Comparison of ENCODE assay signal across 8 cellular contexts in the genomic region with DNA sequence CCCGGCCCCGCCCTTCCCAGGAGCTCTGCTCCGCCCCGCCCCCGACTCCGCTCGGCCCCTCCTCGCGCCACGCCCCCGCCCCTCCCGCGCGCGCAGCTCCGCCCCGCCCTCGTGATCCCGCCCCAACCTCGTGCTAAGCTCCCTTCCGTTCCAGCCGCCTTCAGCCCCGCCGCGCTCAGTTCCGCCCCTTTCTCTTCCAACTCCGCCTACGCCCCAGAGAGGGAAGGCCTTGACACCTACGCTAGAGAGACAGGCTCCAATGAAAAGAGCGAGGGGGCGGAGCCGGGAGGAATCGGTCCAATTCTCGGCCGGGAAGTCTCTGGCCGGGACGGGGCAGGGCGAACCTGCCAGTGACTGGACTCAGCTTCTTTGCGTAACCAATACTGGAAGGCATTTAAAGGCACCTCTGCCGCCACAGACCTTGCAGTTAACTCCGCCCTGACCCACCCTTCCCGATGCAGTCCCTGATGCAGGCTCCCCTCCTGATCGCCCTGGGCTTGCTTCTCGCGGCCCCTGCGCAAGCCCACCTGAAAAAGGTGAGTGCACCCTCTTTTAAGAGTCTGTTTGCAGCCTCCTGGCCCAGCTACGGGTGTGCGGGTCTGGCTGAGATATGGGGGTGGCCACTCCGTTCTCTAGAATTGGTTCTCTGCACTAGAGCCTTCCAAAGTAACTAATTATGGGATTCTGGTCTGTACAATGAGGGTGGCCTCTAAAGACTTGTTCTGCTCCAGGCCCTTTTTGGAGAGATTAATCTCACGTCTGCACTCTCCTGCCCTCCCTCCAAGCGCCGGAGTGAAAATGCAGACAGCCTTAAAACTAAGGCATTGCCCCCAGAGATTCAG. TPM values are rescaled to one million over a fixed set of nuclear protein-coding genes. Genes with fewer than 3 reads are reported as not detected.
DNase-seq lines count a peak whose midpoint lies in the region; ATAC-seq and TF ChIP-seq lines count a peak whose summit lies in the region.

A gene (plus strand): TSS at position 424 of the 842 bp plus-strand sequence. CDS start 32 bp downstream, at position 456.

- H3K27me3 ChIP-seq in BLaER1 (no peaks in the 10 kb centered on the region), layer of hippocampus (ENCODE audit: control insufficient read depth, insufficient read depth, low read length) (no peaks in the 10 kb centered on the region)

- peak within 1 kb of the TSS; percentile 80 for H3K4me3 ChIP-seq in BLaER1
- H3K4me3 ChIP-seq in coronary artery: peak within 1 kb of the TSS; percentile 85

- TF ChIP-seq CTCF in coronary artery (IDR thresholded peaks at IDR 0.05): no peak

- peak within 1 kb of the TSS; percentile 90 for H3K4me3 Mint-ChIP-seq in activated CD4-positive, alpha-beta T cell treated with anti-CD3 and anti-CD28 coated beads, Interleukin-2, amount 10 ng/mL, durations not matched to agents 7 days and 5 days

- H3K4me1 Mint-ChIP-seq in activated CD4-positive, alpha-beta T cell treated with anti-CD3 and anti-CD28 coated beads, Interleukin-2, amount 10 ng/mL, durations not matched to agents 7 days and 5 days: peaks cover 37% of the 10 kb centered on the region

- CTCF ChIA-PET in activated CD4-positive, alpha-beta T cell treated with anti-CD3 and anti-CD28 coated beads, Interleukin-2, amount 10 ng/mL, durations not matched to agents 7 days and 5 days (lab: Charles Lee): interaction anchor here (0.7 to 2.5 kb wide), 11 partner anchors 11 to 1734 kb away, joined by 3 to 13 read pairs (median 5); no protein-coding TSS in a partner anchor

- peak within 1 kb of the TSS; percentile 97 for H3K4me2 ChIP-seq in BLaER1

- POLR2A ChIA-PET in activated CD4-positive, alpha-beta T cell treated with anti-CD3 and anti-CD28 coated beads, Interleukin-2, amount 10 ng/mL, durations not matched to agents 7 days and 5 days (lab: Charles Lee): interaction anchor here (0.6 to 1.1 kb wide), 4 partner anchors 29 to 1246 kb away, joined by 3 to 9 read pairs (median 6); a partner anchor contains a TSS

- peaks cover 3% of the 10 kb centered on the region for H3K9me3 Mint-ChIP-seq in activated CD4-positive, alpha-beta T cell treated with anti-CD3 and anti-CD28 coated beads, Interleukin-2, amount 10 ng/mL, durations not matched to agents 7 days and 5 days

- peaks cover 66% of the 10 kb centered on the region for H3K4me1 ChIP-seq in BLaER1

- peak within 1 kb of the TSS; percentile 84 for H3K9ac ChIP-seq in BLaER1

- H3K27ac Mint-ChIP-seq in activated CD4-positive, alpha-beta T cell treated with anti-CD3 and anti-CD28 coated beads, Interleukin-2, amount 10 ng/mL, durations not matched to agents 7 days and 5 days: peak within 1 kb of the TSS; percentile 91

- DNase-seq in NCI-H69 (lab: John Stamatoyannopoulos, UW): peak; percentile 86
- DNase-seq in activated CD4-positive, alpha-beta T cell treated with anti-CD3 and anti-CD28 coated beads, Interleukin-2, amount 10 ng/mL, durations not matched to agents 7 days and 5 days: peak; percentile 99
- peak; percentile 100 for DNase-seq in coronary artery (ENCODE audit: low spot score)
- DNase-seq in stimulated activated CD4-positive, alpha-beta T cell treated with anti-CD3 and anti-CD28 coated beads, Interleukin-1b, Interleukin-23, amount 100 ng/mL, for 4 hours (ENCODE audit: low read depth in 2 of 2): peak; percentile 98

- H3K9me3 ChIP-seq in BLaER1: no peaks in the 10 kb centered on the region

- peaks cover 6% of the 10 kb centered on the region for H3K36me3 Mint-ChIP-seq in activated CD4-positive, alpha-beta T cell treated with anti-CD3 and anti-CD28 coated beads, Interleukin-2, amount 10 ng/mL, durations not matched to agents 7 days and 5 days (ENCODE audit: low read depth)

- no peaks in the 10 kb centered on the region for H3K27me3 Mint-ChIP-seq in activated CD4-positive, alpha-beta T cell treated with anti-CD3 and anti-CD28 coated beads, Interleukin-2, amount 10 ng/mL, durations not matched to agents 7 days and 5 days

- H4K20me1 ChIP-seq in BLaER1: no peaks in the 10 kb centered on the region

- ATAC-seq in GM19328 (IDR thresholded peaks at IDR 0.05; ENCODE audit: unreplicated experiment) (peak; percentile 79), HG03520 (IDR thresholded peaks at IDR 0.05; ENCODE audit: unreplicated experiment) (peak; percentile 82)

- peak within 1 kb of the TSS; percentile 76 for H3K27ac ChIP-seq in BLaER1
- H3K27ac ChIP-seq in coronary artery: peak within 1 kb of the TSS; percentile 59 to 86
- H3K27ac ChIP-seq in layer of hippocampus (ENCODE audit: low read depth, low read length): peak within 1 kb of the TSS; percentile 84

- H3K36me3 ChIP-seq in BLaER1: no peaks in the 10 kb centered on the region

RNA-seq across cellular contexts. Expression of the gene that starts here (rescaled TPM):
- total RNA-seq in activated CD4-positive, alpha-beta T cell treated with anti-CD3 and anti-CD28 coated beads, Interleukin-2, amount 10 ng/mL, durations not matched to agents 7 days and 5 days: 10 to 100 TPM; 15.9 to 19.5 TPM

Comparison
In these comparisons a context has a peak if more than half of its experiments do, and no peak if none do; other contexts are left out.
1. Peak in every context shown above with its lines: DNase-seq, ATAC-seq, H3K4me3 ChIP-seq and H3K27ac ChIP-seq.